In genomic region chr11:65295571-65296338, GRCh38 we compare ENCODE assay signal across 1 cellular context.
A peak's percentile ranks its signal among the peaks of the same experiment; 100 is the strongest.
TF ChIP-seq lines count a peak whose summit lies in the region.

No MANE protein-coding gene starts in this region.

TF ChIP-seq in HepG2, 621 proteins besides CTCF, POLR2A, EP300 and RAD21 (continued from another document and continues in another):
- TF ChIP-seq AKNA (CRISPR knock-in tag; IDR thresholded peaks at IDR 0.05; ENCODE audit: borderline replicate concordance) (no peak), ATM (IDR thresholded peaks at IDR 0.05; ENCODE audit: borderline replicate concordance) (no peak), TCF7 (IDR thresholded peaks at IDR 0.05; ENCODE audit: low read depth) (no peak), STAT6 (CRISPR knock-in tag; IDR thresholded peaks at IDR 0.05; ENCODE audit: borderline replicate concordance) (no peak), ZNF563 (CRISPR knock-in tag; IDR thresholded peaks at IDR 0.05) (no peak), FUBP1 (CRISPR knock-in tag; IDR thresholded peaks at IDR 0.05; ENCODE audit: borderline replicate concordance) (no peak), CEBPB (IDR thresholded peaks at IDR 0.05; ENCODE audit: borderline replicate concordance, low read depth, low read length) (no peak), BCL3 (CRISPR knock-in tag; IDR thresholded peaks at IDR 0.05) (no peak), ZNF33B (CRISPR knock-in tag; IDR thresholded peaks at IDR 0.05) (no peak), FOXO4 (CRISPR knock-in tag; conservative IDR thresholded peaks at IDR 0.05) (no peak), DNMT3B (CRISPR knock-in tag; conservative IDR thresholded peaks at IDR 0.05) (no peak), ZNF430 (CRISPR knock-in tag; IDR thresholded peaks at IDR 0.05) (no peak), KAT8 (CRISPR knock-in tag; IDR thresholded peaks at IDR 0.05) (no peak), USF2 (IDR thresholded peaks at IDR 0.05; ENCODE audit: low read depth, low read length) (no peak), USF2 (CRISPR knock-in tag; IDR thresholded peaks at IDR 0.05; ENCODE audit: borderline replicate concordance) (no peak), ZNF710 (CRISPR knock-in tag; IDR thresholded peaks at IDR 0.05; ENCODE audit: borderline replicate concordance) (no peak), HOXA3 (CRISPR knock-in tag; IDR thresholded peaks at IDR 0.05) (no peak), CC2D1A (CRISPR knock-in tag; IDR thresholded peaks at IDR 0.05) (no peak), ZFX (CRISPR knock-in tag; IDR thresholded peaks at IDR 0.05; ENCODE audit: low read depth) (peak; percentile 39; the same call in 1 of the 2 replicates), ZNF441 (CRISPR knock-in tag; IDR thresholded peaks at IDR 0.05; ENCODE audit: borderline replicate concordance) (no peak), ZHX2 (IDR thresholded peaks at IDR 0.05; ENCODE audit: low read depth) (no peak), ZHX2 (CRISPR knock-in tag; IDR thresholded peaks at IDR 0.05; ENCODE audit: borderline replicate concordance) (no peak), ZFP1 (CRISPR knock-in tag; IDR thresholded peaks at IDR 0.05) (no peak), STAG1 (CRISPR knock-in tag; IDR thresholded peaks at IDR 0.05) (no peak), ZFP37 (CRISPR knock-in tag; IDR thresholded peaks at IDR 0.05; ENCODE audit: borderline replicate concordance) (no peak), ZNF891 (CRISPR knock-in tag; IDR thresholded peaks at IDR 0.05) (no peak), ESRRA (CRISPR knock-in tag; IDR thresholded peaks at IDR 0.05; ENCODE audit: low read depth) (no peak), FOSL2 (CRISPR knock-in tag; IDR thresholded peaks at IDR 0.05) (peak; percentile 69), ZC3H13 (CRISPR knock-in tag; IDR thresholded peaks at IDR 0.05) (no peak), ZNF143 (CRISPR knock-in tag; IDR thresholded peaks at IDR 0.05) (no peak), RARA (CRISPR knock-in tag; IDR thresholded peaks at IDR 0.05) (0 out of 2 replicates have a peak, but pooled peaks have one; percentile 17)
